Comparison of ENCODE assay signal across 9 cellular contexts in genomic region chr5:151523335-151523734, GRCh38.
A peak's percentile ranks its signal among the peaks of the same experiment; 100 is the strongest.
DNase-seq lines count a peak whose midpoint lies in the region; ATAC-seq and TF ChIP-seq lines count a peak whose summit lies in the region.
"Had no signal": no experiment of that assay in that cellular context is flagged by ENCODE, and none has a peak within 500 bp of the region (broad histone marks: within the 10 kb centered on the region; RNA-seq: fewer than 3 reads in every experiment).

No MANE protein-coding gene starts in this region.

- no peaks in the 10 kb centered on the region for H3K27me3 Mint-ChIP-seq in GM23338 (ENCODE audit: insufficient read depth, low read depth, poor library complexity)
- H3K27me3 Mint-ChIP-seq in natural killer cell treated with Interleukin-12 subunit alpha and Interleukin-12 subunit beta and Interleukin-15 and Interleukin-18, amount 100 ng/mL, for 72 hours = no peaks in the 10 kb centered on the region

- peak; percentile 96 for ATAC-seq in GM23338
- ATAC-seq in natural killer cell treated with Interleukin-12 subunit alpha and Interleukin-12 subunit beta and Interleukin-15 and Interleukin-18, amount 100 ng/mL, for 72 hours = peak; percentile 57 to 72

- no peak overlapping the region for H2AFZ ChIP-seq in GM23338

- H3K27ac ChIP-seq in GM23338 (ENCODE audit: low read depth) = no peak overlapping the region
- H3K27ac ChIP-seq in uterus = no peak overlapping the region

- peak; percentile 64 for DNase-seq in 8988T
- DNase-seq in GDM1 (lab: John Stamatoyannopoulos, UW) = peak; percentile 24
- DNase-seq in GM23338 (ENCODE audit: low spot score) = peak; percentile 83
- peak; percentile 51 for DNase-seq in Jurkat, Clone E6-1 (ENCODE audit: low read depth, low spot score)
- peak; percentile 84 for DNase-seq in SKM-1 (lab: John Stamatoyannopoulos, UW; ENCODE audit: unreplicated experiment)
- DNase-seq in dermis blood vessel endothelial cell = peak; percentile 68
- DNase-seq in natural killer cell treated with Interleukin-12 subunit alpha and Interleukin-12 subunit beta and Interleukin-15 and Interleukin-18, amount 100 ng/mL, for 72 hours (ENCODE audit: low spot score) = no peak
- no peak for DNase-seq in uterus

- H3K27me3 ChIP-seq in GM23338 (ENCODE audit: insufficient read depth) (no peaks in the 10 kb centered on the region), uterus (no peaks in the 10 kb centered on the region)

- no peak overlapping the region for H3K27ac Mint-ChIP-seq in GM23338
- H3K27ac Mint-ChIP-seq in natural killer cell treated with Interleukin-12 subunit alpha and Interleukin-12 subunit beta and Interleukin-15 and Interleukin-18, amount 100 ng/mL, for 72 hours = no peak overlapping the region

- no peaks in the 10 kb centered on the region for H3K4me1 Mint-ChIP-seq in GM23338
- H3K4me1 Mint-ChIP-seq in natural killer cell treated with Interleukin-12 subunit alpha and Interleukin-12 subunit beta and Interleukin-15 and Interleukin-18, amount 100 ng/mL, for 72 hours (ENCODE audit: low read depth in 2 of 2) = no peaks in the 10 kb centered on the region

- no peaks in the 10 kb centered on the region for H3F3A ChIP-seq in GM23338 (replicated peaks; ENCODE audit: low read depth)

- H3K4me3 ChIP-seq in GM23338 (no peak overlapping the region), uterus (no peak overlapping the region)
- H3K4me3 ChIP-seq in Jurkat, Clone E6-1 (ENCODE audit: low read length) = no peak overlapping the region
- H3K4me3 ChIP-seq: lung had no signal

- H3K4me1 ChIP-seq in GM23338 (ENCODE audit: insufficient read depth) (no peaks in the 10 kb centered on the region), uterus (no peaks in the 10 kb centered on the region)

- H3K9me2 ChIP-seq in GM23338 (ENCODE audit: insufficient read depth) = no peaks in the 10 kb centered on the region

- no peak for TF ChIP-seq POLR2A in uterus (IDR thresholded peaks at IDR 0.05)

- no peaks in the 10 kb centered on the region for H3K9me3 Mint-ChIP-seq in GM23338
- H3K9me3 Mint-ChIP-seq in natural killer cell treated with Interleukin-12 subunit alpha and Interleukin-12 subunit beta and Interleukin-15 and Interleukin-18, amount 100 ng/mL, for 72 hours = no peaks in the 10 kb centered on the region

- intact Hi-C loops in uterus (cut with DNase I; ENCODE audit: low total_unique reads) = no loop called here

- no peaks in the 10 kb centered on the region for H3K36me3 ChIP-seq in GM23338 (ENCODE audit: insufficient read depth)
- H3K36me3 ChIP-seq in uterus = no peaks in the 10 kb centered on the region

- H4K20me1 ChIP-seq in GM23338 (replicated peaks; ENCODE audit: insufficient read depth) = no peaks in the 10 kb centered on the region

- H3K36me3 Mint-ChIP-seq in GM23338 (ENCODE audit: low read depth) = no peaks in the 10 kb centered on the region
- no peaks in the 10 kb centered on the region for H3K36me3 Mint-ChIP-seq in natural killer cell treated with Interleukin-12 subunit alpha and Interleukin-12 subunit beta and Interleukin-15 and Interleukin-18, amount 100 ng/mL, for 72 hours

- no peak overlapping the region for H3K4me3 Mint-ChIP-seq in GM23338
- H3K4me3 Mint-ChIP-seq in natural killer cell treated with Interleukin-12 subunit alpha and Interleukin-12 subunit beta and Interleukin-15 and Interleukin-18, amount 100 ng/mL, for 72 hours = no peak overlapping the region

- TF ChIP-seq CTCF in GM23338 (conservative IDR thresholded peaks at IDR 0.05; ENCODE audit: low read depth in 2 of 2) = peak; percentile 83 to 98
- TF ChIP-seq CTCF in uterus (IDR thresholded peaks at IDR 0.05) = peak in 1 of 4 experiments; percentile 16

- no peaks in the 10 kb centered on the region for H3K79me2 ChIP-seq in GM23338 (replicated peaks; ENCODE audit: insufficient read depth)

- H3K9me3 ChIP-seq in uterus = no peaks in the 10 kb centered on the region

- H3K4me2 ChIP-seq in GM23338 = no peak overlapping the region

TF ChIP-seq in GM23338, 12 proteins besides CTCF, POLR2A, EP300 and RAD21:
- TF ChIP-seq STAT1 (IDR thresholded peaks at IDR 0.05; ENCODE audit: unreplicated experiment) = no peak
- no peak for TF ChIP-seq JUNB (IDR thresholded peaks at IDR 0.05; ENCODE audit: unreplicated experiment)
- no peak for TF ChIP-seq ZNF114 (CRISPR knock-in tag; IDR thresholded peaks at IDR 0.05)
- no peak for TF ChIP-seq CREB1 (CRISPR knock-in tag; IDR thresholded peaks at IDR 0.05; ENCODE audit: low read depth)
- TF ChIP-seq ZNF331 (CRISPR knock-in tag; IDR thresholded peaks at IDR 0.05; ENCODE audit: low read depth) = no peak
TF ChIP-seq in GM23338: peak in this region for 0.

Comparison
In these comparisons a context has a peak if more than half of its experiments do, and no peak if none do; other contexts are left out.
1. DNase-seq: peak in 8988T (single experiment), GDM1 (single experiment), GM23338 (single experiment), Jurkat, Clone E6-1 (single experiment), SKM-1 (single experiment) and dermis blood vessel endothelial cell (single experiment); none in natural killer cell treated with Interleukin-12 subunit alpha and Interleukin-12 subunit beta and Interleukin-15 and Interleukin-18, amount 100 ng/mL, for 72 hours (single experiment) and uterus (0 of 2).